23 cellular contexts compared by ENCODE assay signal in genomic region chr6:14867807-14868206, GRCh38.
A peak's percentile ranks its signal among the peaks of the same experiment; 100 is the strongest.
DNase-seq lines count a peak whose midpoint lies in the region; ATAC-seq, FAIRE-seq and TF ChIP-seq lines count a peak whose summit lies in the region.
"Had no signal": no experiment of that assay in that cellular context is flagged by ENCODE, and none has a peak within 500 bp of the region (broad histone marks: within the 10 kb centered on the region; RNA-seq: fewer than 3 reads in every experiment).

No MANE protein-coding gene starts in this region.

- H3K9me3 ChIP-seq in neural progenitor cell (ENCODE audit: low read depth) (no peaks in the 10 kb centered on the region), tibial artery (no peaks in the 10 kb centered on the region)
- H3K9me3 ChIP-seq: A549 had no signal

- H3K79me2 ChIP-seq in neural progenitor cell (ENCODE audit: low read depth), result no peaks in the 10 kb centered on the region

- no peaks in the 10 kb centered on the region for H3K36me3 Mint-ChIP-seq in natural killer cell treated with Interleukin-12 subunit alpha and Interleukin-12 subunit beta and Interleukin-15 and Interleukin-18, amount 100 ng/mL, for 72 hours
- H3K36me3 Mint-ChIP-seq in natural killer cell (no peaks in the 10 kb centered on the region), neural progenitor cell (no peaks in the 10 kb centered on the region)
- H3K36me3 Mint-ChIP-seq: CD4-positive, CD25-positive, alpha-beta regulatory T cell had no signal

- H3K9ac ChIP-seq in neural progenitor cell, result no peak overlapping the region

- peaks cover 13% of the 10 kb centered on the region for H3F3A ChIP-seq in neural progenitor cell (ENCODE audit: low read depth)

- H3K27ac Mint-ChIP-seq in natural killer cell treated with Interleukin-12 subunit alpha and Interleukin-12 subunit beta and Interleukin-15 and Interleukin-18, amount 100 ng/mL, for 72 hours, result peak overlapping the region; percentile 34 to 67
- no peak overlapping the region for H3K27ac Mint-ChIP-seq in natural killer cell
- no peak overlapping the region for H3K27ac Mint-ChIP-seq in neural progenitor cell
- H3K27ac Mint-ChIP-seq: B cell had no signal

- no peak for FAIRE-seq in HTR-8/SVneo (lab: Jason Lieb, UNC)
- FAIRE-seq: A549, H54 had no signal

- no peak overlapping the region for H3K4me2 ChIP-seq in neural progenitor cell
- H3K4me2 ChIP-seq: A549 had no signal

- DNase-seq in natural killer cell treated with Interleukin-12 subunit alpha and Interleukin-12 subunit beta and Interleukin-15 and Interleukin-18, amount 100 ng/mL, for 72 hours (ENCODE audit: low spot score), result no peak
- DNase-seq in natural killer cell, result no peak
- peak; percentile 56 for DNase-seq in OCI-M1 (lab: John Stamatoyannopoulos, UW)
- peak; percentile 21 for DNase-seq in fibroblast of the aortic adventitia (ENCODE audit: low read depth)
- DNase-seq in HTR-8/SVneo (ENCODE audit: insufficient read length, low spot score), result no peak
- DNase-seq in neural progenitor cell (ENCODE audit: low spot score), result no peak
- no peak for DNase-seq in tibial artery
- DNase-seq: CD4-positive, CD25-positive, alpha-beta regulatory T cell; COR-L47; DMS 273 treated with DMSO at 0.1 percent for 48 hours; DMS79 treated with DMSO at 0.1 percent for 48 hours; MM.1S; NCI-H1048; NCI-H1417 treated with DMSO at 0.1 percent for 48 hours; NCI-H187 treated with DMSO at 0.1 percent for 48 hours; NCI-H226; NCI-H510A treated with DMSO at 0.1 percent for 48 hours; NCI-H748 treated with DMSO at 0.1 percent for 48 hours had no signal

- no peaks in the 10 kb centered on the region for H3K9me3 Mint-ChIP-seq in natural killer cell treated with Interleukin-12 subunit alpha and Interleukin-12 subunit beta and Interleukin-15 and Interleukin-18, amount 100 ng/mL, for 72 hours
- H3K9me3 Mint-ChIP-seq in natural killer cell, result no peaks in the 10 kb centered on the region
- no peaks in the 10 kb centered on the region for H3K9me3 Mint-ChIP-seq in neural progenitor cell

- H4K20me1 ChIP-seq in neural progenitor cell (ENCODE audit: low read depth), result no peaks in the 10 kb centered on the region

- H3K36me3 ChIP-seq in neural progenitor cell, result no peaks in the 10 kb centered on the region
- H3K36me3 ChIP-seq in tibial artery, result no peaks in the 10 kb centered on the region

- H3K4me3 Mint-ChIP-seq in natural killer cell treated with Interleukin-12 subunit alpha and Interleukin-12 subunit beta and Interleukin-15 and Interleukin-18, amount 100 ng/mL, for 72 hours, result no peak overlapping the region
- H3K4me3 Mint-ChIP-seq in natural killer cell (no peak overlapping the region), neural progenitor cell (no peak overlapping the region)
- H3K4me3 Mint-ChIP-seq: B cell; CD4-positive, CD25-positive, alpha-beta regulatory T cell had no signal

- intact Hi-C loops in natural killer cell (cut with micrococcal nuclease) (no loop called here), tibial artery (cut with DNase I; ENCODE audit: low total_unique reads) (no loop called here)

- H3K27me3 ChIP-seq in neural progenitor cell (no peaks in the 10 kb centered on the region), tibial artery (no peaks in the 10 kb centered on the region)

- H2AFZ ChIP-seq in neural progenitor cell (replicated peaks), result no peak overlapping the region

- no peak for TF ChIP-seq CTCF in natural killer cell (IDR thresholded peaks at IDR 0.05)
- no peak for TF ChIP-seq CTCF in fibroblast of the aortic adventitia (IDR thresholded peaks at IDR 0.05; ENCODE audit: insufficient read depth, low read length)
- TF ChIP-seq CTCF in neural progenitor cell (IDR thresholded peaks at IDR 0.05), result no peak
- no peak for TF ChIP-seq CTCF in tibial artery (IDR thresholded peaks at IDR 0.05)

- no peak for ATAC-seq in natural killer cell treated with Interleukin-12 subunit alpha and Interleukin-12 subunit beta and Interleukin-15 and Interleukin-18, amount 100 ng/mL, for 72 hours
- ATAC-seq in natural killer cell, result no peak
- ATAC-seq: A549, Panc1, SK-N-SH treated with all-trans-retinoic acid at 6 μM for 48 hours had no signal

- H3K27ac ChIP-seq in neural progenitor cell (no peak overlapping the region), tibial artery (no peak overlapping the region)
- H3K27ac ChIP-seq: A549 had no signal

- peaks cover 19% of the 10 kb centered on the region for H3K4me1 ChIP-seq in neural progenitor cell
- H3K4me1 ChIP-seq in tibial artery, result no peaks in the 10 kb centered on the region
- H3K4me1 ChIP-seq: A549 had no signal

- peaks cover 34 to 35% of the 10 kb centered on the region in 2 donors for H3K4me1 Mint-ChIP-seq in natural killer cell treated with Interleukin-12 subunit alpha and Interleukin-12 subunit beta and Interleukin-15 and Interleukin-18, amount 100 ng/mL, for 72 hours (ENCODE audit: low read depth in 2 of 2)
- peaks cover 29 to 48% of the 10 kb centered on the region in 2 donors for H3K4me1 Mint-ChIP-seq in natural killer cell
- H3K4me1 Mint-ChIP-seq in neural progenitor cell, result peaks cover 24% of the 10 kb centered on the region

- no peak overlapping the region for H3K4me3 ChIP-seq in fibroblast of the aortic adventitia (ENCODE audit: low read depth, low read length)
- H3K4me3 ChIP-seq in neural progenitor cell, result no peak overlapping the region
- H3K4me3 ChIP-seq in tibial artery, result no peak overlapping the region
- H3K4me3 ChIP-seq: A549 had no signal

- H3K27me3 Mint-ChIP-seq in natural killer cell treated with Interleukin-12 subunit alpha and Interleukin-12 subunit beta and Interleukin-15 and Interleukin-18, amount 100 ng/mL, for 72 hours, result peaks cover 0 to 2% of the 10 kb centered on the region in 2 donors
- H3K27me3 Mint-ChIP-seq in natural killer cell (ENCODE audit: low read depth in 2 of 2), result peaks cover 0 to 2% of the 10 kb centered on the region in 2 donors
- H3K27me3 Mint-ChIP-seq in neural progenitor cell (ENCODE audit: insufficient read depth, low read depth), result peaks cover 2% of the 10 kb centered on the region
- H3K27me3 Mint-ChIP-seq: B cell had no signal

Comparison
In these comparisons a context has a peak if more than half of its experiments do, and no peak if none do; other contexts are left out.
1. H3K27ac Mint-ChIP-seq: peak in natural killer cell treated with Interleukin-12 subunit alpha and Interleukin-12 subunit beta and Interleukin-15 and Interleukin-18, amount 100 ng/mL, for 72 hours (2 of 2); none in natural killer cell (0 of 2) and neural progenitor cell (single experiment).
2. DNase-seq: peak in OCI-M1 (single experiment) and fibroblast of the aortic adventitia (single experiment); none in natural killer cell treated with Interleukin-12 subunit alpha and Interleukin-12 subunit beta and Interleukin-15 and Interleukin-18, amount 100 ng/mL, for 72 hours (single experiment), natural killer cell (single experiment), HTR-8/SVneo (single experiment), neural progenitor cell (single experiment) and tibial artery (0 of 2).